7 cellular contexts compared by ENCODE assay signal in genomic region chr17:45343967-45344664, GRCh38. TPM values are rescaled to one million over a fixed set of nuclear protein-coding genes. Genes with fewer than 3 reads are reported as not detected.
DNase-seq lines count a peak whose midpoint lies in the region; ATAC-seq, FAIRE-seq and TF ChIP-seq lines count a peak whose summit lies in the region.
"Not testable (repeated sequence)": the region's sequence is repeated elsewhere in the genome, so short reads cannot be mapped to it uniquely, and the experiment has no call there.

No MANE protein-coding gene starts in this region.

- not testable (repeated sequence) for H3K9ac ChIP-seq in IMR-90 (ENCODE audit: low read depth, low read length)

- in situ Hi-C loops in IMR-90 (cut with MboI; ENCODE audit: low sequenced_read_pairs): not testable (repeated sequence)

- H3K27ac ChIP-seq in A549; IMR-90 (ENCODE audit: insufficient read depth, low read length); spleen: not testable (repeated sequence)

- not testable (repeated sequence) for H2AFZ ChIP-seq in IMR-90 (replicated peaks; ENCODE audit: low read length, poor library complexity)

- ATAC-seq in A549; IMR-90 (ENCODE audit: low read depth): not testable (repeated sequence)

- not testable (repeated sequence) for H3K27me3 ChIP-seq in IMR-90 (ENCODE audit: control insufficient read depth, insufficient read depth, low read length); spleen (replicated peaks in 1 of 7)

- not testable (repeated sequence) for H2BK120ac ChIP-seq in IMR-90 (ENCODE audit: low read depth, low read length)

- H3K4me2 ChIP-seq in A549; IMR-90 (ENCODE audit: low read depth, low read length): not testable (repeated sequence)

- H3K56ac ChIP-seq in IMR-90 (ENCODE audit: extremely low read depth, insufficient read depth, low read length): not testable (repeated sequence)

- not testable (repeated sequence) for H4K5ac ChIP-seq in IMR-90 (ENCODE audit: low read depth, low read length)

- not testable (repeated sequence) for FAIRE-seq in A549 (lab: Jason Lieb, UNC)

- TF ChIP-seq RAD21 in A549 (conservative IDR thresholded peaks at IDR 0.05 in 1 of 2, IDR thresholded peaks at IDR 0.05 in 1 of 2); IMR-90 (IDR thresholded peaks at IDR 0.05; ENCODE audit: low read length): not testable (repeated sequence)

- not testable (repeated sequence) for H2AK9ac ChIP-seq in IMR-90 (replicated peaks; ENCODE audit: low read depth, low read length, poor library complexity)

- not testable (repeated sequence) for DNase-seq in A549 (ENCODE audit: low read depth in 1 of 2, low spot score in 1 of 2); IMR-90
- DNase-seq in activated effector memory CD4-positive, alpha-beta T cell treated with anti-CD3 and anti-CD28 coated beads, Interleukin-2, amount 50 U/mL, for 16 hours: peak; percentile 13
- peak; percentile 8 for DNase-seq in ecto neural progenitor cell (ENCODE audit: low spot score)
- DNase-seq in islet precursor cell: peak; percentile 7
- peak; percentile 14 for DNase-seq in posterior vena cava (ENCODE audit: low spot score)
- DNase-seq in spleen: peak; percentile 12

- H3K4me3 ChIP-seq in A549; IMR-90 (ENCODE audit: insufficient read depth, low read depth, low read length); spleen: not testable (repeated sequence)

- dilution Hi-C loops in IMR-90 (cut with HindIII; ENCODE audit: low sequenced_read_pairs, unreplicated experiment): not testable (repeated sequence)

- not testable (repeated sequence) for H3K4ac ChIP-seq in IMR-90 (ENCODE audit: low read depth, low read length)

- not testable (repeated sequence) for H2BK15ac ChIP-seq in IMR-90 (ENCODE audit: low read depth, low read length)

- TF ChIP-seq POLR2A in A549 (IDR thresholded peaks at IDR 0.05; ENCODE audit: low read length); IMR-90 (IDR thresholded peaks at IDR 0.05; ENCODE audit: low read depth, low read length); spleen (IDR thresholded peaks at IDR 0.05): not testable (repeated sequence)

- H2BK5ac ChIP-seq in IMR-90 (ENCODE audit: low read depth, low read length, poor library complexity, severe bottlenecking): not testable (repeated sequence)

- not testable (repeated sequence) for H2BK20ac ChIP-seq in IMR-90 (ENCODE audit: low read depth, low read length)

- CTCF ChIA-PET in A549 (lab: Yijun Ruan, JAX): interaction anchor here (0.7 to 3.1 kb wide), 4 partner anchors 8 to 82 kb away, joined by 3 to 14 read pairs (median 4); no protein-coding TSS in a partner anchor
- CTCF ChIA-PET in IMR-90 (lab: Yijun Ruan, JAX): not testable (repeated sequence)

- TF ChIP-seq EP300 in A549 (IDR thresholded peaks at IDR 0.05): not testable (repeated sequence)

- intact Hi-C loops in IMR-90 (cut with micrococcal nuclease); posterior vena cava (cut with DNase I); spleen (cut with DNase I; ENCODE audit: low total_unique reads): not testable (repeated sequence)

- H3K18ac ChIP-seq in IMR-90 (ENCODE audit: low read depth, low read length): not testable (repeated sequence)

- not testable (repeated sequence) for H3K14ac ChIP-seq in IMR-90 (replicated peaks; ENCODE audit: low read depth, low read length)

- H3K4me1 ChIP-seq in A549 (peaks cover 39% of the 10 kb centered on the region), IMR-90 (ENCODE audit: control insufficient read depth, insufficient read depth, low read length) (peaks cover 24% of the 10 kb centered on the region), spleen (peaks cover 0 to 15% (median 1%) of the 10 kb centered on the region in 6 donors)

- H3K36me3 ChIP-seq in IMR-90 (ENCODE audit: control insufficient read depth, insufficient read depth, low read length); spleen: not testable (repeated sequence)

- H3K9me1 ChIP-seq in IMR-90 (ENCODE audit: insufficient read depth, low read length): peaks cover 19% of the 10 kb centered on the region

- POLR2A ChIA-PET in A549 (lab: Yijun Ruan, JAX); IMR-90 (lab: Charles Lee; ENCODE audit: unreplicated experiment): not testable (repeated sequence)

- not testable (repeated sequence) for H3K79me1 ChIP-seq in IMR-90 (ENCODE audit: low read depth in 1 of 2, low read length in 2 of 2)

- not testable (repeated sequence) for H3K9me3 ChIP-seq in A549; IMR-90 (ENCODE audit: control insufficient read depth, insufficient read depth, low read length); spleen

- H4K91ac ChIP-seq in IMR-90 (ENCODE audit: insufficient read depth, low read depth, low read length): not testable (repeated sequence)

- WGBS in A549 (ENCODE audit: missing lambda C conversion rate): 93% methylated on average over 10 of the region's 10 CpGs
- WGBS in IMR-90 (ENCODE audit: extremely low coverage in 2 of 2, insufficient read length in 1 of 2), 2 experiments: no CpG with 5 or more reads among the region's 10 CpGs
- 88 to 96% (median 95%) methylated on average over 10 of the region's 10 CpGs for WGBS in spleen, 5 donors

- not testable (repeated sequence) for BruUV-seq in IMR-90 (replicated peaks; lab: Mats Ljungman, UMichigan)

- H3K23ac ChIP-seq in IMR-90 (ENCODE audit: low read depth, low read length): not testable (repeated sequence)

- not testable (repeated sequence) for TF ChIP-seq CTCF in A549 (IDR thresholded peaks at IDR 0.05); IMR-90 (conservative IDR thresholded peaks at IDR 0.05; ENCODE audit: low read depth, low read length); spleen (IDR thresholded peaks at IDR 0.05 in 8 of 11, conservative IDR thresholded peaks at IDR 0.05 in 3 of 11)

- peak overlapping the region; percentile 9; the same call in 1 of the 2 replicates for H2AK5ac ChIP-seq in IMR-90 (ENCODE audit: low read depth, low read length)

- not testable (repeated sequence) for H4K8ac ChIP-seq in IMR-90 (ENCODE audit: low read depth in 2 of 2, low read length in 2 of 2)

- H4K20me1 ChIP-seq in IMR-90 (ENCODE audit: insufficient read depth, low read length): not testable (repeated sequence)

TF ChIP-seq in A549, 52 proteins besides CTCF, POLR2A, EP300 and RAD21:
- TF ChIP-seq KDM1A (IDR thresholded peaks at IDR 0.05; ENCODE audit: low read depth): 0 out of 2 replicates have a peak, but pooled peaks have one; percentile 50

RNA-seq across cellular contexts. Expression of gene MAP3K14, which starts 27.3 kb away (rescaled TPM):
- polyA plus RNA-seq in A549 (2011; rRNA removed) (9.1 and 10.9 TPM in 2 replicates), A549 (2017; fragmentation: RNase III; extraction: RNeasy Plus Mini Kit Qiagen cat#74134 plus additional on column Dnase treatment) (30.7 to 53.6 TPM (median 34.5 TPM) in 3 replicates), IMR-90 (2012; rRNA removed) (19.9 and 21.7 TPM in 2 replicates), spleen (10 to 100 TPM; 17.3 to 18.8 (median 18.0) TPM)
- 39.9 and 49.0 TPM in 2 replicates for polyA plus RNA-seq in A549 (2012; cell fraction: cytosol; rRNA removed)
- polyA plus RNA-seq in A549 (2012; cell fraction: nucleus; rRNA removed): 142 and 168 TPM in 2 replicates
- polyA minus RNA-seq in A549 (2011; rRNA and poly(A)+ RNA removed): 12.0 and 13.0 TPM in 2 replicates
- total RNA-seq in IMR-90 (2012; rRNA removed) (3.6 and 4.1 TPM in 2 replicates), posterior vena cava (1 to 10 TPM; 9.1 to 9.7 TPM), spleen (10 to 100 TPM; 22.1 to 36.3 (median 32.1) TPM)
- 11.1 and 15.2 TPM in 2 replicates for polyA plus RNA-seq in IMR-90 (2012; cell fraction: cytosol; rRNA removed)
- polyA plus RNA-seq in IMR-90 (2012; cell fraction: nucleus; rRNA removed; ENCODE audit: low replicate concordance): 52.0 and 95.3 TPM in 2 replicates
